In genomic region chr12:109958374-109958773, GRCh38 we compare ENCODE assay signal across 16 cellular contexts. TPM values are rescaled to one million over a fixed set of nuclear protein-coding genes. Genes with fewer than 3 reads are reported as not detected.
A peak's percentile ranks its signal among the peaks of the same experiment; 100 is the strongest.
DNase-seq lines count a peak whose midpoint lies in the region; ATAC-seq and TF ChIP-seq lines count a peak whose summit lies in the region.
"Had no signal": no experiment of that assay in that cellular context is flagged by ENCODE, and none has a peak within 500 bp of the region (broad histone marks: within the 10 kb centered on the region; RNA-seq: fewer than 3 reads in every experiment).

No MANE protein-coding gene starts in this region.

- intact Hi-C loops in dendritic cell treated with granulocyte-macrophage colony-stimulating factor and Interleukin-4, amounts not matched to agents 40 ng/mL and 50 ng/mL, for 4 days (cut with micrococcal nuclease) = no loop called here

- no peak for TF ChIP-seq CTCF in HFFc6 (IDR thresholded peaks at IDR 0.05)

- H3K4me3 Mint-ChIP-seq in activated naive CD4-positive, alpha-beta T cell treated with anti-CD3 and anti-CD28 coated beads, Interleukin-2, amount 10 ng/mL, durations not matched to agents 7 days and 5 days = no peak overlapping the region
- no peak overlapping the region; the same call in 1 of the 2 replicates for H3K4me3 Mint-ChIP-seq in HFFc6
- no peak overlapping the region for H3K4me3 Mint-ChIP-seq in dendritic cell treated with granulocyte-macrophage colony-stimulating factor and Interleukin-4, amounts not matched to agents 40 ng/mL and 50 ng/mL, for 4 days
- H3K4me3 Mint-ChIP-seq: B cell; CD4-positive, CD25-positive, alpha-beta regulatory T cell; CD8-positive, alpha-beta memory T cell had no signal

- H3K27ac Mint-ChIP-seq in activated naive CD4-positive, alpha-beta T cell treated with anti-CD3 and anti-CD28 coated beads, Interleukin-2, amount 10 ng/mL, durations not matched to agents 7 days and 5 days = peak overlapping the region; percentile 45
- 0 out of 2 replicates have a peak overlapping the region, but pooled peaks have one; percentile 12 for H3K27ac Mint-ChIP-seq in HFFc6
- peak overlapping the region; percentile 46 for H3K27ac Mint-ChIP-seq in dendritic cell treated with granulocyte-macrophage colony-stimulating factor and Interleukin-4, amounts not matched to agents 40 ng/mL and 50 ng/mL, for 4 days
- H3K27ac Mint-ChIP-seq: B cell; CD4-positive, CD25-positive, alpha-beta regulatory T cell had no signal

- no peaks in the 10 kb centered on the region for H3K9me3 Mint-ChIP-seq in activated naive CD4-positive, alpha-beta T cell treated with anti-CD3 and anti-CD28 coated beads, Interleukin-2, amount 10 ng/mL, durations not matched to agents 7 days and 5 days
- no peaks in the 10 kb centered on the region for H3K9me3 Mint-ChIP-seq in HFFc6
- no peaks in the 10 kb centered on the region for H3K9me3 Mint-ChIP-seq in dendritic cell treated with granulocyte-macrophage colony-stimulating factor and Interleukin-4, amounts not matched to agents 40 ng/mL and 50 ng/mL, for 4 days
- H3K9me3 Mint-ChIP-seq: CD4-positive, CD25-positive, alpha-beta regulatory T cell; CD8-positive, alpha-beta memory T cell had no signal

- H3K27me3 Mint-ChIP-seq in activated naive CD4-positive, alpha-beta T cell treated with anti-CD3 and anti-CD28 coated beads, Interleukin-2, amount 10 ng/mL, durations not matched to agents 7 days and 5 days = no peaks in the 10 kb centered on the region
- H3K27me3 Mint-ChIP-seq in HFFc6 (ENCODE audit: insufficient read depth) = no peaks in the 10 kb centered on the region
- H3K27me3 Mint-ChIP-seq in dendritic cell treated with granulocyte-macrophage colony-stimulating factor and Interleukin-4, amounts not matched to agents 40 ng/mL and 50 ng/mL, for 4 days = no peaks in the 10 kb centered on the region
- H3K27me3 Mint-ChIP-seq: B cell; CD4-positive, CD25-positive, alpha-beta regulatory T cell; CD8-positive, alpha-beta memory T cell had no signal

- ATAC-seq in HG02759 (IDR thresholded peaks at IDR 0.05; ENCODE audit: unreplicated experiment) = no peak
- no peak for ATAC-seq in GM18520 (IDR thresholded peaks at IDR 0.05; ENCODE audit: unreplicated experiment)
- ATAC-seq: GM12878 had no signal

- H3K4me1 Mint-ChIP-seq in activated naive CD4-positive, alpha-beta T cell treated with anti-CD3 and anti-CD28 coated beads, Interleukin-2, amount 10 ng/mL, durations not matched to agents 7 days and 5 days = peaks cover 1% of the 10 kb centered on the region
- H3K4me1 Mint-ChIP-seq in HFFc6 (ENCODE audit: low read depth) = peaks cover 36% of the 10 kb centered on the region
- peaks cover 3% of the 10 kb centered on the region for H3K4me1 Mint-ChIP-seq in dendritic cell treated with granulocyte-macrophage colony-stimulating factor and Interleukin-4, amounts not matched to agents 40 ng/mL and 50 ng/mL, for 4 days (ENCODE audit: low read depth)

- CTCF ChIA-PET in activated naive CD4-positive, alpha-beta T cell treated with anti-CD3 and anti-CD28 coated beads, Interleukin-2, amount 10 ng/mL, durations not matched to agents 7 days and 5 days (lab: Charles Lee) = no interaction called here

- no peak for DNase-seq in activated naive CD4-positive, alpha-beta T cell treated with anti-CD3 and anti-CD28 coated beads, Interleukin-2, amount 10 ng/mL, durations not matched to agents 7 days and 5 days
- no peak for DNase-seq in activated naive CD4-positive, alpha-beta T cell (lab: John Stamatoyannopoulos, UW)
- DNase-seq in HFFc6 = no peak
- DNase-seq: CD4-positive, CD25-positive, alpha-beta regulatory T cell; CD8-positive, alpha-beta memory T cell; COR-L47; DMS 273 treated with DMSO at 0.1 percent for 48 hours; DMS53; DND-41; EL; GM23248 had no signal

- H3K36me3 Mint-ChIP-seq in activated naive CD4-positive, alpha-beta T cell treated with anti-CD3 and anti-CD28 coated beads, Interleukin-2, amount 10 ng/mL, durations not matched to agents 7 days and 5 days = peaks cover 59% of the 10 kb centered on the region
- H3K36me3 Mint-ChIP-seq in HFFc6 (ENCODE audit: low read depth) = peaks cover 37% of the 10 kb centered on the region
- peaks cover 97% of the 10 kb centered on the region for H3K36me3 Mint-ChIP-seq in dendritic cell treated with granulocyte-macrophage colony-stimulating factor and Interleukin-4, amounts not matched to agents 40 ng/mL and 50 ng/mL, for 4 days (ENCODE audit: low read depth)

RNA-seq across cellular contexts. Expression of gene GIT2, which starts 37.8 kb away (rescaled TPM):
- total RNA-seq in HFFc6 (2021; fragmentation: NEBNext Ultra II Directional; extraction: Animal tissue kit (Norgen Biotek cat#: 25700)) = 10 to 100 TPM; 56.9 to 68.8 (median 64.9) TPM

RNA-seq across cellular contexts. Expression of gene ANKRD13A, which starts 40.9 kb away (rescaled TPM):
- total RNA-seq in HFFc6 (2021; fragmentation: NEBNext Ultra II Directional; extraction: Animal tissue kit (Norgen Biotek cat#: 25700)) = 100 to 1,000 TPM; 133 to 150 (median 146) TPM

RNA-seq across cellular contexts. Expression of gene TCHP, which starts 58.3 kb away (rescaled TPM):
- 10 to 100 TPM; 15.0 to 21.0 (median 18.2) TPM for total RNA-seq in HFFc6 (2021; fragmentation: NEBNext Ultra II Directional; extraction: Animal tissue kit (Norgen Biotek cat#: 25700))
